34 cellular contexts compared by ENCODE assay signal in genomic region chr7:123729217-123729578, GRCh38.
"Had no signal": no experiment of that assay in that cellular context is flagged by ENCODE, and none has a peak within 500 bp of the region (broad histone marks: within the 10 kb centered on the region; RNA-seq: fewer than 3 reads in every experiment).

No MANE protein-coding gene starts in this region.

- H3K36me3 ChIP-seq: adrenal gland, ascending aorta, brain microvascular endothelial cell, breast epithelium, cardiac muscle cell had no signal

- DNase-seq: activated effector memory CD4-positive, alpha-beta T cell treated with anti-CD3 and anti-CD28 coated beads, Interleukin-2, amount 50 U/mL, for 16 hours; activated effector memory CD4-positive, alpha-beta T cell treated with Interleukin-2 at 50 U/mL for 16 hours; activated gamma-delta T cell; activated gamma-delta T cell treated with Interleukin-2 at 50 U/mL for 16 hours; activated naive CD4-positive, alpha-beta T cell; activated naive CD4-positive, alpha-beta T cell treated with anti-CD3 and anti-CD28 coated beads for 36 hours; activated naive CD4-positive, alpha-beta T cell treated with anti-CD3 and anti-CD28 coated beads, Interleukin-2, amount 10 ng/mL, durations not matched to agents 7 days and 5 days; activated naive CD4-positive, alpha-beta T cell treated with anti-CD3 and anti-CD28 coated beads, Interleukin-2, amount 50 U/mL, for 16 hours; activated naive CD4-positive, alpha-beta T cell treated with Interleukin-2 at 50 U/mL for 16 hours; activated naive CD8-positive, alpha-beta T cell treated with anti-CD3 and anti-CD28 coated beads for 36 hours; activated naive CD8-positive, alpha-beta T cell treated with anti-CD3 and anti-CD28 coated beads, Interleukin-2, amount 10 ng/mL, durations not matched to agents 7 days and 5 days; activated naive CD8-positive, alpha-beta T cell treated with anti-CD3 and anti-CD28 coated beads, Interleukin-2, amount 50 U/mL, for 24 hours; activated T-cell treated with anti-CD3 and anti-CD28 coated beads, Interleukin-2, amount 50 U/mL, for 1 hour; activated T-cell treated with anti-CD3 and anti-CD28 coated beads, Interleukin-2, amount 50 U/mL, for 24 hours; activated T-cell treated with anti-CD3 and anti-CD28 coated beads, Interleukin-2, amount 50 U/mL, for 4 hours; activated T-cell treated with anti-CD3 and anti-CD28 coated beads, Interleukin-2, amount 50 U/mL, for 48 hours; activated T-cell treated with anti-CD3 and anti-CD28 coated beads, Interleukin-2, amount 50 U/mL, for 72 hours; adrenal gland; amniotic stem cell; amygdala; anterior cingulate cortex; aorta; body of pancreas; brain microvascular endothelial cell; caudate nucleus; central memory CD4-positive, alpha-beta T cell; cerebellar nuclear complex had no signal

- H3K4me1 ChIP-seq: breast epithelium had no signal

- H3K27me3 ChIP-seq: adrenal gland, ascending aorta, body of pancreas, brain microvascular endothelial cell, breast epithelium, cardiac muscle cell had no signal

- H3K4me3 ChIP-seq: adrenal gland, ascending aorta, body of pancreas, breast epithelium, cardiac muscle cell had no signal

- FAIRE-seq: astrocyte, bronchial epithelial cell had no signal

- H3K27ac ChIP-seq: adrenal gland, ascending aorta, body of pancreas, brain microvascular endothelial cell, breast epithelium, cardiac muscle cell had no signal

- ATAC-seq: activated naive CD4-positive, alpha-beta T cell treated with anti-CD3 and anti-CD28 coated beads, Interleukin-2, amount 50 U/mL, for 72 hours; activated naive CD8-positive, alpha-beta T cell treated with anti-CD3 and anti-CD28 coated beads, Interleukin-2, amount 50 U/mL, for 24 hours; activated T-cell treated with anti-CD3 and anti-CD28 coated beads, Interleukin-2, amount 50 U/mL, for 4 hours; activated T-cell treated with anti-CD3 and anti-CD28 coated beads, Interleukin-2, amount 50 U/mL, for 72 hours; activated T-helper 17 cell treated with anti-CD3 and anti-CD28 coated beads, Interleukin-2, amount 50 U/mL, for 72 hours; body of pancreas had no signal

- H3K9me3 ChIP-seq: body of pancreas, breast epithelium had no signal
